ENCODE assay signal across 21 cellular contexts in the genomic region with DNA sequence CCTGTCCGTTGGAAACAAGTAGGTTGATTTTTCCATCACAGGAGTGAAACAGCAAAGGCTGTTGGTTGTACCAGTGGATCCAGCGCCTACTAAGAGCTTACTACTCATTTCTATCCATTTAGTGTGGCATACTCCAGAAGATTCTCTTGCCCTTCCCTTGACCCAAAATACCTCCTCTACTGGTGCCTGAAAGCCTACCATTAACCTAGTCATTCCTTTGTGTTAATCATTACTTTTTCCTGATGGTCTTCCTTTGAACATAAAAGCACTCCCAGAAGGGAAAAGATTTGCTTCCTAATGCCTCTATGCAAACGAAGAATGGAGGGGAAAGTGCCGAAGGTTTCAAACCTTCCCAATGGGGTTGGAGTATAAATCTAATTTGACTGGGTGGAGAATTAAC.
"Had no signal": no experiment of that assay in that cellular context is flagged by ENCODE, and none has a peak within 500 bp of the region (broad histone marks: within the 10 kb centered on the region; RNA-seq: fewer than 3 reads in every experiment).

No MANE protein-coding gene starts in this region.

- H3K4me3 ChIP-seq: sigmoid colon, thoracic aorta, upper lobe of right lung had no signal

- H3K27ac ChIP-seq: sigmoid colon, thoracic aorta, upper lobe of right lung had no signal

- H3K9me3 ChIP-seq: sigmoid colon, thoracic aorta, upper lobe of right lung had no signal

- H3K27me3 ChIP-seq: sigmoid colon, upper lobe of right lung had no signal

- ATAC-seq: activated CD8-positive, alpha-beta memory T cell treated with anti-CD3 and anti-CD28 coated beads, Interleukin-2, amount 10 ng/mL, durations not matched to agents 7 days and 5 days; activated T-helper 17 cell treated with anti-CD3 and anti-CD28 coated beads, Interleukin-2, amount 50 U/mL, for 72 hours; effector memory CD8-positive, alpha-beta T cell; left ventricle myocardium superior; naive thymus-derived CD4-positive, alpha-beta T cell; stimulated activated naive B cell treated with anti-CD40 and anti-IgM and Interleukin-4, amounts not matched to agents 10 μg/mL and 1 μg/mL and 100 μg/mL, for 72 hours; T-cell; upper lobe of right lung; WTC11 had no signal

- DNase-seq: activated CD4-positive, alpha-beta memory T cell treated with anti-CD3 and anti-CD28 coated beads, Interleukin-2, amount 10 ng/mL, durations not matched to agents 7 days and 5 days; activated CD4-positive, alpha-beta T cell treated with anti-CD3 and anti-CD28 coated beads for 4 hours; activated CD8-positive, alpha-beta memory T cell treated with anti-CD3 and anti-CD28 coated beads, Interleukin-2, amount 10 ng/mL, durations not matched to agents 7 days and 5 days; activated naive CD4-positive, alpha-beta T cell; activated naive CD8-positive, alpha-beta T cell treated with anti-CD3 and anti-CD28 coated beads for 36 hours; amniotic stem cell; dermis blood vessel endothelial cell; effector memory CD8-positive, alpha-beta T cell; foreskin fibroblast; glutamatergic neuron; hypothalamus; islet precursor cell; left ventricle myocardium superior; naive thymus-derived CD4-positive, alpha-beta T cell; sigmoid colon; stimulated activated naive B cell treated with anti-CD40 and anti-IgM and Interleukin-4, amounts not matched to agents 10 μg/mL and 1 μg/mL and 100 μg/mL, for 72 hours; T-cell; upper lobe of right lung had no signal

- H3K36me3 ChIP-seq: sigmoid colon, thoracic aorta, upper lobe of right lung had no signal

- H3K4me1 ChIP-seq: sigmoid colon, upper lobe of right lung had no signal
